Comparison of ENCODE assay signal across 11 cellular contexts in the genomic region with DNA sequence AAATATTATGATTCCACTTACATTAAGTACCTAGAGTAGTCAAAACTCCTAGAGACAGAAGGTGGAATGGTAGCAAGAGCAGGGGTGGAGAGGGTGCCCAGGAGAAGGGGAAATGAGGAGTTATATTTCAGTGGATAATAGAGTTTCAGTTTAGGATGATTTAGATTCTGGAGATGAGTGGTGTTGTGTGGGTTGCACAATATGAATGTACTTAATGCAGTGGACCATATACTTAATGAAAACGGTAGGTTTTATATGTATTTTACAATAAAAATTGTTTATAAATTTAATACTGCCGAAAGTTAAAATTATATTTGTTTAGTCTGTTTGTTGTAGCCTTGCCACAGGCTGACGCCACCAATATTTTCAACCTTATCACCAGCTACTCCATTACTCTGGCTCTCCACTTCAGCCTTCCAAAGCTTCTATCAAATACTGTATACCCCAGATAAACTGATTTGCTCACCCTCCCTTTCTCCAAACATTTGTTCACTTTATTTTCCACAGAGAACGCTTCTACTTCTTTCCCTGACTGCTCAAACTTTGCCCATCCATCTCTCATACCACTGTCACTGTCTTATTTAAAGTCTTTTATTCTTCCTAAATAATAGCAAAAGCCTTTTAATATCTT. TPM values are rescaled to one million over a fixed set of nuclear protein-coding genes. Genes with fewer than 3 reads are reported as not detected.
DNase-seq lines count a peak whose midpoint lies in the region; ATAC-seq, FAIRE-seq and TF ChIP-seq lines count a peak whose summit lies in the region.
"Had no signal": no experiment of that assay in that cellular context is flagged by ENCODE, and none has a peak within 500 bp of the region (broad histone marks: within the 10 kb centered on the region; RNA-seq: fewer than 3 reads in every experiment).

No MANE protein-coding gene starts in this region.

- peak overlapping the region; percentile 97 for H3K27ac Mint-ChIP-seq in activated naive CD4-positive, alpha-beta T cell treated with anti-CD3 and anti-CD28 coated beads for 36 hours

- dilution Hi-C loops in endothelial cell of umbilical vein (cut with MboI; ENCODE audit: extremely low pct_ligation_motif_present, low sequenced_read_pairs) = no loop called here

- H2AFZ ChIP-seq in OCI-LY3 (ENCODE audit: low read depth, low read length) (no peak overlapping the region), endothelial cell of umbilical vein (ENCODE audit: low read depth, low read length) (no peak overlapping the region), smooth muscle cell (ENCODE audit: low read depth) (no peak overlapping the region)

- H3K27ac ChIP-seq in OCI-LY3 (ENCODE audit: low read length) = no peak overlapping the region
- H3K27ac ChIP-seq in endothelial cell of umbilical vein (ENCODE audit: insufficient read depth, low read depth, low read length) = no peak overlapping the region
- H3K27ac ChIP-seq in smooth muscle cell (ENCODE audit: low read depth) = no peak overlapping the region

- no peak for ATAC-seq in HG03039 (IDR thresholded peaks at IDR 0.05; ENCODE audit: unreplicated experiment)

- H3K9me1 ChIP-seq in endothelial cell of umbilical vein (replicated peaks; ENCODE audit: control insufficient read depth, extremely low read depth, insufficient read depth, low read length) = no peaks in the 10 kb centered on the region

- H3K9me3 Mint-ChIP-seq in activated naive CD4-positive, alpha-beta T cell treated with anti-CD3 and anti-CD28 coated beads for 36 hours = no peaks in the 10 kb centered on the region

- no peaks in the 10 kb centered on the region for H3K27me3 ChIP-seq in OCI-LY3 (ENCODE audit: low read depth, low read length)
- H3K27me3 ChIP-seq in endothelial cell of umbilical vein (ENCODE audit: control insufficient read depth in 2 of 2, insufficient read depth in 2 of 2, low read length in 2 of 2) = no peaks in the 10 kb centered on the region
- no peaks in the 10 kb centered on the region for H3K27me3 ChIP-seq in smooth muscle cell (ENCODE audit: low read depth)
- no peaks in the 10 kb centered on the region for H3K27me3 ChIP-seq in H7 (ENCODE audit: control insufficient read depth, insufficient read depth, low read length)

- TF ChIP-seq POLR2A in endothelial cell of umbilical vein (IDR thresholded peaks at IDR 0.05; ENCODE audit: low read depth, low read length) = no peak

- no peaks in the 10 kb centered on the region for H3K9me3 ChIP-seq in OCI-LY3 (ENCODE audit: insufficient read depth, low read length)
- H3K9me3 ChIP-seq in endothelial cell of umbilical vein (replicated peaks; ENCODE audit: control insufficient read depth, insufficient read depth, low read length) = no peaks in the 10 kb centered on the region
- no peaks in the 10 kb centered on the region for H3K9me3 ChIP-seq in smooth muscle cell (replicated peaks; ENCODE audit: low read depth)

- H3K9ac ChIP-seq in OCI-LY3 (ENCODE audit: low read length) (peak overlapping the region; percentile 91), endothelial cell of umbilical vein (replicated peaks; ENCODE audit: extremely low read depth, insufficient read depth, low read length) (peak overlapping the region; percentile 98), smooth muscle cell (ENCODE audit: low read depth) (peak overlapping the region; percentile 100)

- CTCF ChIA-PET in activated naive CD4-positive, alpha-beta T cell treated with anti-CD3 and anti-CD28 coated beads for 36 hours (lab: Charles Lee) = interaction anchor here (1.2 to 1.3 kb wide), 2 partner anchors 16 to 17 kb away, joined by 6 read pairs; no protein-coding TSS in a partner anchor
- CTCF ChIA-PET in endothelial cell of umbilical vein (lab: Charles Lee) = interaction anchor here (2.8 to 3.6 kb wide), 3 partner anchors 16 to 134 kb away, joined by 12 to 20 read pairs (median 12); no protein-coding TSS in a partner anchor

- BruUV-seq in endothelial cell of umbilical vein (replicated peaks; lab: Mats Ljungman, UMichigan) = no TSS peak

- H3K4me2 ChIP-seq in OCI-LY3 (ENCODE audit: low read length) (peak overlapping the region; percentile 85), endothelial cell of umbilical vein (ENCODE audit: insufficient read depth, low read length) (peak overlapping the region; percentile 89), smooth muscle cell (peak overlapping the region; percentile 99)

- TF ChIP-seq CTCF in OCI-LY3 (IDR thresholded peaks at IDR 0.05; ENCODE audit: low read depth, low read length) (no peak), endothelial cell of umbilical vein (IDR thresholded peaks at IDR 0.05; ENCODE audit: extremely low read depth in 1 of 2, insufficient read depth in 1 of 2, low read depth in 1 of 2, low read length in 2 of 2) (no peak), smooth muscle cell (IDR thresholded peaks at IDR 0.05; ENCODE audit: borderline replicate concordance, insufficient read depth, poor library complexity, severe bottlenecking) (no peak)

- POLR2A ChIA-PET in endothelial cell of umbilical vein (lab: Charles Lee) = no interaction called here

- peak overlapping the region; percentile 77 for H3K4me3 ChIP-seq in OCI-LY3 (ENCODE audit: low read length)
- peak overlapping the region in 1 of 3 experiments; percentile 99 for H3K4me3 ChIP-seq in endothelial cell of umbilical vein (replicated peaks in 1 of 3; ENCODE audit: insufficient read depth in 1 of 3, low read depth in 1 of 3, low read length in 3 of 3)
- H3K4me3 ChIP-seq in smooth muscle cell = peak overlapping the region; percentile 100
- H3K4me3 ChIP-seq in H7 (ENCODE audit: insufficient read depth, low read depth, low read length) = no peak overlapping the region

- H3K4me3 Mint-ChIP-seq in activated naive CD4-positive, alpha-beta T cell treated with anti-CD3 and anti-CD28 coated beads for 36 hours = peak overlapping the region; percentile 91

- H3K4me1 ChIP-seq in OCI-LY3 (ENCODE audit: low read length) (peaks cover 26% of the 10 kb centered on the region), endothelial cell of umbilical vein (ENCODE audit: control insufficient read depth, extremely low read depth, insufficient read depth, low read length) (peaks cover 28% of the 10 kb centered on the region), smooth muscle cell (ENCODE audit: low read depth) (peaks cover 40% of the 10 kb centered on the region)

- H3K27me3 Mint-ChIP-seq in activated naive CD4-positive, alpha-beta T cell treated with anti-CD3 and anti-CD28 coated beads for 36 hours (ENCODE audit: low read depth) = no peaks in the 10 kb centered on the region

- peaks cover 10% of the 10 kb centered on the region for H3K36me3 ChIP-seq in OCI-LY3 (replicated peaks; ENCODE audit: low read depth, low read length)
- no peaks in the 10 kb centered on the region for H3K36me3 ChIP-seq in endothelial cell of umbilical vein (ENCODE audit: control insufficient read depth in 2 of 2, extremely low read depth in 1 of 2, insufficient read depth in 2 of 2, low read length in 2 of 2)
- no peaks in the 10 kb centered on the region for H3K36me3 ChIP-seq in smooth muscle cell (ENCODE audit: low read depth)
- H3K36me3 ChIP-seq in H7 (replicated peaks; ENCODE audit: control insufficient read depth, insufficient read depth, low read length) = no peaks in the 10 kb centered on the region

- no peak for FAIRE-seq in endothelial cell of umbilical vein (lab: Jason Lieb, UNC)

- peaks cover 11% of the 10 kb centered on the region for H3K36me3 Mint-ChIP-seq in activated naive CD4-positive, alpha-beta T cell treated with anti-CD3 and anti-CD28 coated beads for 36 hours (ENCODE audit: low read depth)

- 93% methylated on average over 4 of the region's 4 CpGs for WGBS in smooth muscle cell (ENCODE audit: low lambda C conversion rate)

- intact Hi-C loops in activated naive CD4-positive, alpha-beta T cell treated with anti-CD3 and anti-CD28 coated beads for 36 hours (cut with micrococcal nuclease) = loop anchor here (2.0 to 5.0 kb wide), 3 partner anchors 83 to 749 kb away; partner anchors contain the start of gene OBI1
- intact Hi-C loops in endothelial cell of umbilical vein (cut with micrococcal nuclease) = loop anchor here (5.0 kb wide), 1 partner anchor 135 kb away; no protein-coding TSS in a partner anchor

- peaks cover 12% of the 10 kb centered on the region for H3F3A ChIP-seq in smooth muscle cell (ENCODE audit: low read depth)

- peaks cover 30% of the 10 kb centered on the region for H3K4me1 Mint-ChIP-seq in activated naive CD4-positive, alpha-beta T cell treated with anti-CD3 and anti-CD28 coated beads for 36 hours (ENCODE audit: low read depth)

- H3K79me2 ChIP-seq in OCI-LY3 (ENCODE audit: low read length) (peaks cover 63% of the 10 kb centered on the region), endothelial cell of umbilical vein (ENCODE audit: control insufficient read depth, insufficient read depth, low read length) (peaks cover 35% of the 10 kb centered on the region), smooth muscle cell (ENCODE audit: low read depth) (peaks cover 49% of the 10 kb centered on the region)

- H4K20me1 ChIP-seq in OCI-LY3 (ENCODE audit: insufficient read depth, low read length) (peaks cover 23% of the 10 kb centered on the region), endothelial cell of umbilical vein (replicated peaks; ENCODE audit: control insufficient read depth, extremely low read depth, insufficient read depth, low read length) (peaks cover 4% of the 10 kb centered on the region), smooth muscle cell (ENCODE audit: low read depth) (peaks cover 26% of the 10 kb centered on the region)

- DNase-seq in activated naive CD4-positive, alpha-beta T cell treated with anti-CD3 and anti-CD28 coated beads for 36 hours = no peak
- DNase-seq in activated naive CD4-positive, alpha-beta T cell treated with Interleukin-2 at 50 U/mL for 16 hours = no peak
- DNase-seq in endothelial cell of umbilical vein (ENCODE audit: low read depth, low spot score) = no peak
- DNase-seq in smooth muscle cell (lab: John Stamatoyannopoulos, UW; ENCODE audit: unreplicated experiment) = no peak
- no peak for DNase-seq in H7
- no peak for DNase-seq in DMS114 treated with DMSO at 0.1 percent for 48 hours (lab: John Stamatoyannopoulos, UW; ENCODE audit: unreplicated experiment)
- DNase-seq: central memory CD4-positive, alpha-beta T cell; EL; T-helper 9 cell had no signal

TF ChIP-seq in endothelial cell of umbilical vein, 7 proteins besides CTCF, POLR2A, EP300 and RAD21 (continues in another document):
- TF ChIP-seq FOS (IDR thresholded peaks at IDR 0.05; ENCODE audit: borderline replicate concordance, insufficient read depth, low read length) = no peak

RNA-seq across cellular contexts. Expression of gene RBM26, which starts 1.4 kb away (rescaled TPM):
- total RNA-seq in activated naive CD4-positive, alpha-beta T cell treated with anti-CD3 and anti-CD28 coated beads for 36 hours = 10 to 100 TPM; 44.4 to 44.7 TPM
- 43.7 and 54.3 TPM in 2 replicates for total RNA-seq in endothelial cell of umbilical vein
- polyA plus RNA-seq in endothelial cell of umbilical vein = 10.8 and 14.8 TPM in 2 replicates
- 11.4 TPM in 2 replicates for polyA plus RNA-seq in endothelial cell of umbilical vein (2011; cell fraction: cytosol; rRNA removed)
- polyA plus RNA-seq in endothelial cell of umbilical vein (2011; cell fraction: nucleus; rRNA removed) = 90.4 and 116 TPM in 2 replicates
- 24.6 and 33.1 TPM in 2 replicates for polyA plus RNA-seq in endothelial cell of umbilical vein (2012)
- polyA minus RNA-seq in endothelial cell of umbilical vein = 21.7 and 25.3 TPM in 2 replicates
- polyA minus RNA-seq in endothelial cell of umbilical vein (2011; cell fraction: cytosol; rRNA and poly(A)+ RNA removed) = 17.1 TPM
- polyA minus RNA-seq in endothelial cell of umbilical vein (2011; cell fraction: nucleus; rRNA and poly(A)+ RNA removed) = 69.9 and 97.4 TPM in 2 replicates
- total RNA-seq in smooth muscle cell = 45.5 and 49.4 TPM in 2 replicates
- polyA plus RNA-seq in smooth muscle cell = 11.8 and 14.6 TPM in 2 replicates
- 37.9 and 50.0 TPM in 2 replicates for total RNA-seq in H7 (2014; rRNA removed; shearing (Covaris generic))
